Comparison of ENCODE assay signal across 8 cellular contexts in the genomic region with DNA sequence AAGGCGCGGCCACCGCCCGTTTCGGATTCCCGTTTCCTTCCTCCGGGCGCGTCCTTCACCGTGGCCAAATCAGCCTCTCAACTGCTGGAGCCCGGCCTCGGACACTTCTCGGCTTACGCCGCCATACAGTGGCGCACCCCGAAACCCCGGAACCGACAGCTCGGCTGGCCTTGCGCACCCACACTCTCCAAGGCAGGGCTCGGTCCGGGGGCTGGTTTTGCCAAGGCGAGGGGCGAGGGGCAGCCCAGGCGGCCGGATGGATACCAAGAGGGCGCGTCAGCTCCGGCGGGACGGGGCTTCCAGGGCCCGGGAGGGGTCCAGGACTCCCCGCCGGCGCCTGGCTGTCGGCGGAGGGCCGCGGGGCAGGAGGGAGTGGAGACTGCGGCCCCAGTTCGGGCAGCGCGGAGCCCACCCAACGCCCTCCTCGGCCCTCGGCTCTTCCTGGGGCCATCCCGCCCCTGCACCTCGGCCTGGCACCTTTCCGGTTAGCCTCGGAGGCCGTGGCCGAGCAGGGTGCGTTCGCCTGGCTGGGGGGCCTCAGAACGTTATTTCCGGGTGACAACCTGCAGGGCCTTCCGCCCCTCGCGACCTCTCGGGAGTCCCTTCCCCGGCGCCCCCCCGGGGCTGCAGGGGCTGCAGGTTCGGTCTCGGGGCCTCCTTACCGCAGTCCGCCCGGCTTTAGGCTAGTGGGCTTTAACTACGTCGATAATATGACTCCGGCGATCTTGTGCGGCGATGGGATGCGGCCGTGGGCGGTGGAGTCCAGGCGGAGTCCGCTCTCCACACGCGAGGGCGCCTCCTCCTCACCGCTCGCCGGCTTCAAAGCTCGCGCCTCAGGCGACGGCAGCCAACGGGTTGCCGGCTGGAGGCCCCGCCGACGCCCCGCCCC. TPM values are rescaled to one million over a fixed set of nuclear protein-coding genes. Genes with fewer than 3 reads are reported as not detected.
DNase-seq lines count a peak whose midpoint lies in the region; ATAC-seq and TF ChIP-seq lines count a peak whose summit lies in the region.

No MANE protein-coding gene starts in this region.

- intact Hi-C loops in vagina (cut with DNase I) = no loop called here

- TF ChIP-seq POLR2A in vagina (IDR thresholded peaks at IDR 0.05) = no peak

- DNase-seq in AG09309 (ENCODE audit: low read depth) (no peak), T-helper 22 cell (ENCODE audit: low read depth) (peak; percentile 2), vagina (ENCODE audit: extremely low spot score in 2 of 2) (no peak), NCI-H1694 treated with DMSO at 0.1 percent for 48 hours (lab: John Stamatoyannopoulos, UW) (no peak)
- DNase-seq in effector memory CD4-positive, alpha-beta T cell = no peak

- H3K27me3 ChIP-seq in effector memory CD4-positive, alpha-beta T cell (replicated peaks; ENCODE audit: control insufficient read depth, insufficient read depth, low read length, poor library complexity, severe bottlenecking) = no peaks in the 10 kb centered on the region
- H3K27me3 ChIP-seq in mucosa of stomach (ENCODE audit: control insufficient read depth, insufficient read depth, low read length) (no peaks in the 10 kb centered on the region), vagina (no peaks in the 10 kb centered on the region)

- H3K9me3 ChIP-seq in effector memory CD4-positive, alpha-beta T cell (ENCODE audit: control insufficient read depth, low read length) = no peaks in the 10 kb centered on the region
- H3K9me3 ChIP-seq in mucosa of stomach (ENCODE audit: control insufficient read depth, low read length) (no peaks in the 10 kb centered on the region), vagina (no peaks in the 10 kb centered on the region)

- peak overlapping the region; percentile 61 for H3K9ac ChIP-seq in mucosa of stomach (ENCODE audit: low read length)

- H3K4me3 ChIP-seq in AG09309 (ENCODE audit: control insufficient read depth, low read depth, low read length) (peak overlapping the region; percentile 61), mucosa of stomach (ENCODE audit: low read length) (peak overlapping the region; percentile 57), vagina (peak overlapping the region; percentile 95 to 96)
- peak overlapping the region; percentile 98 for H3K4me3 ChIP-seq in effector memory CD4-positive, alpha-beta T cell (ENCODE audit: insufficient read depth, low read depth, low read length, poor library complexity, severe bottlenecking)

- ATAC-seq in GM18909 (IDR thresholded peaks at IDR 0.05; ENCODE audit: poor library complexity, unreplicated experiment) = peak; percentile 15
- ATAC-seq in HG03108 (IDR thresholded peaks at IDR 0.05; ENCODE audit: unreplicated experiment) = peak; percentile 1

- peak overlapping the region; percentile 78 for H3K27ac ChIP-seq in effector memory CD4-positive, alpha-beta T cell (ENCODE audit: insufficient read depth, low read length, poor library complexity, severe bottlenecking)
- H3K27ac ChIP-seq in vagina = peak overlapping the region; percentile 74

- TF ChIP-seq CTCF in AG09309 (IDR thresholded peaks at IDR 0.05; ENCODE audit: control insufficient read depth, insufficient read depth, low read depth, low read length, missing control alignments) (no peak), vagina (IDR thresholded peaks at IDR 0.05) (no peak)

- H3K4me1 ChIP-seq in effector memory CD4-positive, alpha-beta T cell (ENCODE audit: control insufficient read depth, insufficient read depth, low read length, poor library complexity, severe bottlenecking) = peaks cover 10% of the 10 kb centered on the region
- H3K4me1 ChIP-seq in mucosa of stomach (ENCODE audit: control insufficient read depth, insufficient read depth, low read length) = peaks cover 15% of the 10 kb centered on the region
- H3K4me1 ChIP-seq in vagina = peaks cover 37% of the 10 kb centered on the region

- no peaks in the 10 kb centered on the region for H3K36me3 ChIP-seq in effector memory CD4-positive, alpha-beta T cell (ENCODE audit: control insufficient read depth, insufficient read depth, low read length)
- H3K36me3 ChIP-seq in mucosa of stomach (ENCODE audit: control insufficient read depth, insufficient read depth, low read length) (no peaks in the 10 kb centered on the region), vagina (no peaks in the 10 kb centered on the region)

RNA-seq across cellular contexts. Expression of gene CEP43, which starts 0.7 kb away (rescaled TPM):
- 9.1 TPM for total RNA-seq in vagina

RNA-seq across cellular contexts. Expression of gene RNASET2, which starts 42.1 kb away (rescaled TPM):
- 31.4 TPM for total RNA-seq in vagina
